ENCODE assay signal across 23 cellular contexts in the genomic region with DNA sequence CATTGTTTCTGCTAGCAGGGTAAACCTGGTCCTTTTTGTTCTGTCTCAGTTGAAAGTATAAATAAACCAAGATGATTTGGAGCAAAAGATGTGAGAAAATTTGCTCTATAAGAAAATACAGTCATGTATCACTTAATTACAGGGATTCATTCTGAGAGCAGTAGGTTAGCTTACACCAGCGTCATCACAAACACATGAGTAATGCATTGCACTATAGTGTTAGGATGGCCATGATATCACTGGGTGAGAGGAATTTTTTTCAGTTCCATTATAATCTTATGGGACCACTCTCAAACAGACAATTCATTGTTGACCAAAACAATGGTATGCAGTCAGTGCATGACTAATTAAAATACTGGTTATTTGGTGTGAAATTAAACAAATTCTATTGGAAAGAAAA.
DNase-seq lines count a peak whose midpoint lies in the region; ATAC-seq and TF ChIP-seq lines count a peak whose summit lies in the region.
"Had no signal": no experiment of that assay in that cellular context is flagged by ENCODE, and none has a peak within 500 bp of the region (broad histone marks: within the 10 kb centered on the region; RNA-seq: fewer than 3 reads in every experiment).

No MANE protein-coding gene starts in this region.

- CTCF ChIA-PET in T-cell (lab: Charles Lee) = interaction anchor here in 1 of 2 donors (0.6 to 1.1 kb wide), 2 partner anchors 12 to 54 kb away, joined by 4 to 6 read pairs; no protein-coding TSS in a partner anchor

- H3K9me3 ChIP-seq in RWPE2 (ENCODE audit: severe bottlenecking) = no peaks in the 10 kb centered on the region
- H3K9me3 ChIP-seq: uterus had no signal

- no peaks in the 10 kb centered on the region for H3K36me3 Mint-ChIP-seq in T-cell
- H3K36me3 Mint-ChIP-seq: activated CD4-positive, alpha-beta memory T cell treated with anti-CD3 and anti-CD28 coated beads for 36 hours; naive B cell had no signal

- POLR2A ChIA-PET in T-cell (lab: Charles Lee) = no interaction called here

- peak; percentile 5 for DNase-seq in EH (ENCODE audit: low read depth)
- DNase-seq in RWPE2 (ENCODE audit: low spot score) = no peak
- DNase-seq in dermis blood vessel endothelial cell = peak; percentile 29
- DNase-seq in kidney tubule cell (ENCODE audit: low spot score) = peak; percentile 8
- DNase-seq in T-cell = no peak
- no peak for DNase-seq in T-helper 9 cell
- DNase-seq in cerebellum (ENCODE audit: low spot score) = no peak
- DNase-seq in NCI-H2196 (lab: John Stamatoyannopoulos, UW; ENCODE audit: unreplicated experiment) = no peak
- DNase-seq: activated CD4-positive, alpha-beta memory T cell treated with anti-CD3 and anti-CD28 coated beads for 36 hours; activated CD4-positive, CD25-positive, alpha-beta regulatory T cell; activated naive CD4-positive, alpha-beta T cell; anterior cingulate cortex; HFFc6; hypothalamus; naive B cell; NCI-H146; NCI-H774; OCI-M1; right cardiac atrium; stimulated activated CD4-positive, alpha-beta T cell treated with anti-CD3 and anti-CD28 coated beads, Interleukin-15, amount 100 ng/mL, for 24 hours; uterus had no signal

- H3K27me3 Mint-ChIP-seq in T-cell = no peaks in the 10 kb centered on the region

- no peak overlapping the region for H3K4me3 Mint-ChIP-seq in T-cell
- H3K4me3 Mint-ChIP-seq: activated CD4-positive, alpha-beta memory T cell treated with anti-CD3 and anti-CD28 coated beads for 36 hours; HFFc6; naive B cell had no signal

- no peak for TF ChIP-seq CTCF in RWPE2 (IDR thresholded peaks at IDR 0.05; ENCODE audit: poor library complexity, severe bottlenecking)

- peaks cover 0 to 6% (median 0%) of the 10 kb centered on the region in 3 donors for H3K9me3 Mint-ChIP-seq in T-cell
- H3K9me3 Mint-ChIP-seq: activated CD4-positive, alpha-beta memory T cell treated with anti-CD3 and anti-CD28 coated beads for 36 hours had no signal

- no peaks in the 10 kb centered on the region for H3K4me1 Mint-ChIP-seq in T-cell
- H3K4me1 Mint-ChIP-seq: naive B cell had no signal

- no peak overlapping the region for H3K27ac Mint-ChIP-seq in T-cell
- H3K27ac Mint-ChIP-seq: activated CD4-positive, alpha-beta memory T cell treated with anti-CD3 and anti-CD28 coated beads for 36 hours; HFFc6; naive B cell had no signal

- peaks cover 35% of the 10 kb centered on the region for H3K4me1 ChIP-seq in RWPE2 (ENCODE audit: insufficient read depth, poor library complexity, severe bottlenecking)
- H3K4me1 ChIP-seq: uterus had no signal

- no peaks in the 10 kb centered on the region for H3K36me3 ChIP-seq in RWPE2 (ENCODE audit: low read depth)
- H3K36me3 ChIP-seq: uterus had no signal

- ATAC-seq in RWPE2 (ENCODE audit: low read depth) (peak; percentile 45; the same call in 2 of the 3 replicates), T-cell (replicated peaks in 1 of 4) (no peak)
- ATAC-seq: right cardiac atrium had no signal

- no peak overlapping the region for H3K4me3 ChIP-seq in RWPE2 (ENCODE audit: severe bottlenecking)
- H3K4me3 ChIP-seq: SK-N-MC, uterus had no signal

- H3K27ac ChIP-seq in RWPE2 (ENCODE audit: poor library complexity, severe bottlenecking) = peak overlapping the region; percentile 28
- H3K27ac ChIP-seq: HL-60, SK-N-MC, uterus had no signal

- H3K27me3 ChIP-seq in RWPE2 (ENCODE audit: insufficient read depth, poor library complexity, severe bottlenecking) = no peaks in the 10 kb centered on the region
- H3K27me3 ChIP-seq: uterus had no signal

Comparison
In these comparisons a context has a peak if more than half of its experiments do, and no peak if none do; other contexts are left out.
1. DNase-seq: peak in EH (single experiment), dermis blood vessel endothelial cell (single experiment) and kidney tubule cell (single experiment); none in RWPE2 (single experiment), T-cell (0 of 34), T-helper 9 cell (single experiment), cerebellum (single experiment) and NCI-H2196 (single experiment).